ENCODE assay signal across 1 cellular context in the genomic region with DNA sequence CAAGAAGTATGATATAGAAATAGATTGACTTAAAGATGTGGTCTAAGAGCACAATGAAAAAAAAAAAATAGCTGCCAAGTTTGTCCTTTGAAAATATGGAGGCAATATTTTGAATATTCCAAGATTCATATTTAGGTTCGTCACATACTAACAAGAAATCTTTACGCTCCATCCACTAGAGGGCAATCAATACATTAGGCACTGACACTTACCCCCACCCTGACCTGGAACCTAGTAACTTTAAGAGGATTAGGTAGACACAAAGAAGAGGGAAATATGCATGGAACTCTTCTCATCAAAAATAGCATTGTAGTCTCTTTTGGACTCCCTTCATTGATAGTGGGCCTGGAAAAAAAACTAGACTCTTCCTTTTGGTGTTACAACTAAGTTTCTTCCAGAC.
TF ChIP-seq lines count a peak whose summit lies in the region.

No MANE protein-coding gene starts in this region.

TF ChIP-seq in GM23338, 12 proteins besides CTCF, POLR2A, EP300 and RAD21 (continued from another document):
- TF ChIP-seq, protein P1, sequence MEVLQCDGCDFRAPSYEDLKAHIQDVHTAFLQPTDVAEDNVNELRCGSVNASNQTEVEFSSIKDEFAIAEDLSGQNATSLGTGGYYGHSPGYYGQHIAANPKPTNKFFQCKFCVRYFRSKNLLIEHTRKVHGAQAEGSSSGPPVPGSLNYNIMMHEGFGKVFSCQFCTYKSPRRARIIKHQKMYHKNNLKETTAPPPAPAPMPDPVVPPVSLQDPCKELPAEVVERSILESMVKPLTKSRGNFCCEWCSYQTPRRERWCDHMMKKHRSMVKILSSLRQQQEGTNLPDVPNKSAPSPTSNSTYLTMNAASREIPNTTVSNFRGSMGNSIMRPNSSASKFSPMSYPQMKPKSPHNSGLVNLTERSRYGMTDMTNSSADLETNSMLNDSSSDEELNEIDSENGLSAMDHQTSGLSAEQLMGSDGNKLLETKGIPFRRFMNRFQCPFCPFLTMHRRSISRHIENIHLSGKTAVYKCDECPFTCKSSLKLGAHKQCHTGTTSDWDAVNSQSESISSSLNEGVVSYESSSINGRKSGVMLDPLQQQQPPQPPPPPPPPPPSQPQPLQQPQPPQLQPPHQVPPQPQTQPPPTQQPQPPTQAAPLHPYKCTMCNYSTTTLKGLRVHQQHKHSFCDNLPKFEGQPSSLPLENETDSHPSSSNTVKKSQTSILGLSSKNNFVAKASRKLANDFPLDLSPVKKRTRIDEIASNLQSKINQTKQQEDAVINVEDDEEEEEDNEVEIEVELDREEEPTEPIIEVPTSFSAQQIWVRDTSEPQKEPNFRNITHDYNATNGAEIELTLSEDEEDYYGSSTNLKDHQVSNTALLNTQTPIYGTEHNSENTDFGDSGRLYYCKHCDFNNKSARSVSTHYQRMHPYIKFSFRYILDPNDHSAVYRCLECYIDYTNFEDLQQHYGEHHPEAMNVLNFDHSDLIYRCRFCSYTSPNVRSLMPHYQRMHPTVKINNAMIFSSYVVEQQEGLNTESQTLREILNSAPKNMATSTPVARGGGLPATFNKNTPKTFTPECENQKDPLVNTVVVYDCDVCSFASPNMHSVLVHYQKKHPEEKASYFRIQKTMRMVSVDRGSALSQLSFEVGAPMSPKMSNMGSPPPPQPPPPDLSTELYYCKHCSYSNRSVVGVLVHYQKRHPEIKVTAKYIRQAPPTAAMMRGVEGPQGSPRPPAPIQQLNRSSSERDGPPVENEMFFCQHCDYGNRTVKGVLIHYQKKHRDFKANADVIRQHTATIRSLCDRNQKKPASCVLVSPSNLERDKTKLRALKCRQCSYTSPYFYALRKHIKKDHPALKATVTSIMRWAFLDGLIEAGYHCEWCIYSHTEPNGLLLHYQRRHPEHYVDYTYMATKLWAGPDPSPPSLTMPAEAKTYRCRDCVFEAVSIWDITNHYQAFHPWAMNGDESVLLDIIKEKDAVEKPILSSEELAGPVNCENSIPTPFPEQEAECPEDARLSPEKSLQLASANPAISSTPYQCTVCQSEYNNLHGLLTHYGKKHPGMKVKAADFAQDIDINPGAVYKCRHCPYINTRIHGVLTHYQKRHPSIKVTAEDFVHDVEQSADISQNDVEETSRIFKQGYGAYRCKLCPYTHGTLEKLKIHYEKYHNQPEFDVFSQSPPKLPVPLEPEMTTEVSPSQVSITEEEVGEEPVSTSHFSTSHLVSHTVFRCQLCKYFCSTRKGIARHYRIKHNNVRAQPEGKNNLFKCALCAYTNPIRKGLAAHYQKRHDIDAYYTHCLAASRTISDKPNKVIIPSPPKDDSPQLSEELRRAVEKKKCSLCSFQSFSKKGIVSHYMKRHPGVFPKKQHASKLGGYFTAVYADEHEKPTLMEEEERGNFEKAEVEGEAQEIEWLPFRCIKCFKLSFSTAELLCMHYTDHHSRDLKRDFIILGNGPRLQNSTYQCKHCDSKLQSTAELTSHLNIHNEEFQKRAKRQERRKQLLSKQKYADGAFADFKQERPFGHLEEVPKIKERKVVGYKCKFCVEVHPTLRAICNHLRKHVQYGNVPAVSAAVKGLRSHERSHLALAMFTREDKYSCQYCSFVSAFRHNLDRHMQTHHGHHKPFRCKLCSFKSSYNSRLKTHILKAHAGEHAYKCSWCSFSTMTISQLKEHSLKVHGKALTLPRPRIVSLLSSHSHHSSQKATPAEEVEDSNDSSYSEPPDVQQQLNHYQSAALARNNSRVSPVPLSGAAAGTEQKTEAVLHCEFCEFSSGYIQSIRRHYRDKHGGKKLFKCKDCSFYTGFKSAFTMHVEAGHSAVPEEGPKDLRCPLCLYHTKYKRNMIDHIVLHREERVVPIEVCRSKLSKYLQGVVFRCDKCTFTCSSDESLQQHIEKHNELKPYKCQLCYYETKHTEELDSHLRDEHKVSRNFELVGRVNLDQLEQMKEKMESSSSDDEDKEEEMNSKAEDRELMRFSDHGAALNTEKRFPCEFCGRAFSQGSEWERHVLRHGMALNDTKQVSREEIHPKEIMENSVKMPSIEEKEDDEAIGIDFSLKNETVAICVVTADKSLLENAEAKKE (CRISPR knock-in tag; IDR thresholded peaks at IDR 0.05): no peak
- no peak for TF ChIP-seq POLR2AphosphoS5 (IDR thresholded peaks at IDR 0.05; ENCODE audit: low read depth)
- TF ChIP-seq, protein P2, sequence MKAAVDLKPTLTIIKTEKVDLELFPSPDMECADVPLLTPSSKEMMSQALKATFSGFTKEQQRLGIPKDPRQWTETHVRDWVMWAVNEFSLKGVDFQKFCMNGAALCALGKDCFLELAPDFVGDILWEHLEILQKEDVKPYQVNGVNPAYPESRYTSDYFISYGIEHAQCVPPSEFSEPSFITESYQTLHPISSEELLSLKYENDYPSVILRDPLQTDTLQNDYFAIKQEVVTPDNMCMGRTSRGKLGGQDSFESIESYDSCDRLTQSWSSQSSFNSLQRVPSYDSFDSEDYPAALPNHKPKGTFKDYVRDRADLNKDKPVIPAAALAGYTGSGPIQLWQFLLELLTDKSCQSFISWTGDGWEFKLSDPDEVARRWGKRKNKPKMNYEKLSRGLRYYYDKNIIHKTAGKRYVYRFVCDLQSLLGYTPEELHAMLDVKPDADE (IDR thresholded peaks at IDR 0.05): no peak
- TF ChIP-seq JUNB (IDR thresholded peaks at IDR 0.05; ENCODE audit: unreplicated experiment): no peak
TF ChIP-seq in GM23338: peak in this region for 0.
